In genomic region chr15:27989428-27989827, GRCh38 we compare ENCODE assay signal across 20 cellular contexts.
DNase-seq lines count a peak whose midpoint lies in the region; ATAC-seq and TF ChIP-seq lines count a peak whose summit lies in the region.
"Had no signal": no experiment of that assay in that cellular context is flagged by ENCODE, and none has a peak within 500 bp of the region (broad histone marks: within the 10 kb centered on the region; RNA-seq: fewer than 3 reads in every experiment).

No MANE protein-coding gene starts in this region.

- intact Hi-C loops in activated CD4-positive, alpha-beta T cell treated with anti-CD3 and anti-CD28 coated beads, Interleukin-2, amount 10 ng/mL, durations not matched to agents 24 days and 14 days (cut with micrococcal nuclease): no loop called here
- intact Hi-C loops in posterior vena cava (cut with DNase I): no loop called here

- no peak overlapping the region for H3K4me3 Mint-ChIP-seq in activated CD4-positive, alpha-beta T cell treated with anti-CD3 and anti-CD28 coated beads, Interleukin-2, amount 10 ng/mL, durations not matched to agents 24 days and 14 days
- peak overlapping the region; percentile 17 for H3K4me3 Mint-ChIP-seq in glutamatergic neuron (ENCODE audit: unreplicated experiment)
- H3K4me3 Mint-ChIP-seq: B cell had no signal

- no peak for ATAC-seq in GM18867 (IDR thresholded peaks at IDR 0.05; ENCODE audit: unreplicated experiment)
- ATAC-seq: GM12878 had no signal

- TF ChIP-seq CTCF in glutamatergic neuron (IDR thresholded peaks at IDR 0.05; ENCODE audit: partially characterized antibody, unreplicated experiment): peak; percentile 52

- H3K4me1 Mint-ChIP-seq in activated CD4-positive, alpha-beta T cell treated with anti-CD3 and anti-CD28 coated beads, Interleukin-2, amount 10 ng/mL, durations not matched to agents 24 days and 14 days: no peaks in the 10 kb centered on the region
- peaks cover 40% of the 10 kb centered on the region for H3K4me1 Mint-ChIP-seq in glutamatergic neuron (ENCODE audit: low read depth, unreplicated experiment)
- H3K4me1 Mint-ChIP-seq: B cell had no signal

- no peaks in the 10 kb centered on the region for H3K9me3 Mint-ChIP-seq in activated CD4-positive, alpha-beta T cell treated with anti-CD3 and anti-CD28 coated beads, Interleukin-2, amount 10 ng/mL, durations not matched to agents 24 days and 14 days
- peaks cover 11% of the 10 kb centered on the region for H3K9me3 Mint-ChIP-seq in glutamatergic neuron (ENCODE audit: unreplicated experiment)

- no peaks in the 10 kb centered on the region for H3K27me3 Mint-ChIP-seq in activated CD4-positive, alpha-beta T cell treated with anti-CD3 and anti-CD28 coated beads, Interleukin-2, amount 10 ng/mL, durations not matched to agents 24 days and 14 days
- H3K27me3 Mint-ChIP-seq in glutamatergic neuron (ENCODE audit: unreplicated experiment): peaks cover 5% of the 10 kb centered on the region
- H3K27me3 Mint-ChIP-seq: B cell had no signal

- H3K27ac Mint-ChIP-seq in activated CD4-positive, alpha-beta T cell treated with anti-CD3 and anti-CD28 coated beads, Interleukin-2, amount 10 ng/mL, durations not matched to agents 24 days and 14 days: no peak overlapping the region
- H3K27ac Mint-ChIP-seq in glutamatergic neuron (ENCODE audit: unreplicated experiment): peak overlapping the region; percentile 76
- H3K27ac Mint-ChIP-seq: B cell had no signal

- H3K36me3 Mint-ChIP-seq in activated CD4-positive, alpha-beta T cell treated with anti-CD3 and anti-CD28 coated beads, Interleukin-2, amount 10 ng/mL, durations not matched to agents 24 days and 14 days (ENCODE audit: low read depth): no peaks in the 10 kb centered on the region
- no peaks in the 10 kb centered on the region for H3K36me3 Mint-ChIP-seq in glutamatergic neuron (ENCODE audit: unreplicated experiment)

- peak; percentile 45 for DNase-seq in activated CD4-positive, alpha-beta T cell treated with anti-CD3 and anti-CD28 coated beads, Interleukin-2, amount 10 ng/mL, durations not matched to agents 24 days and 14 days
- DNase-seq in activated CD4-positive, alpha-beta T cell treated with anti-CD3 and anti-CD28 coated beads, Interleukin-2, amount 50 U/mL, for 48 hours: no peak
- DNase-seq in NCI-H69 (lab: John Stamatoyannopoulos, UW) (peak; percentile 75), glutamatergic neuron (peak; percentile 83), posterior vena cava (ENCODE audit: low spot score) (peak; percentile 58), islet precursor cell (no peak)
- DNase-seq in activated naive CD4-positive, alpha-beta T cell (lab: John Stamatoyannopoulos, UW): no peak
- DNase-seq: DMS79 treated with DMSO at 0.1 percent for 48 hours, GM23248, KBM-7, MM.1S, NCI-H1048, NCI-H1417 treated with DMSO at 0.1 percent for 48 hours, NCI-H187, NCI-H526 treated with DMSO at 0.1 percent for 48 hours, OCI-M1, SJCRH30 had no signal

Comparison
In these comparisons a context has a peak if more than half of its experiments do, and no peak if none do; other contexts are left out.
1. DNase-seq: peak in activated CD4-positive, alpha-beta T cell treated with anti-CD3 and anti-CD28 coated beads, Interleukin-2, amount 10 ng/mL, durations not matched to agents 24 days and 14 days (single experiment), NCI-H69 (single experiment), glutamatergic neuron (single experiment) and posterior vena cava (single experiment); none in activated CD4-positive, alpha-beta T cell treated with anti-CD3 and anti-CD28 coated beads, Interleukin-2, amount 50 U/mL, for 48 hours (0 of 2), activated naive CD4-positive, alpha-beta T cell (0 of 4) and islet precursor cell (single experiment).